Comparison of ENCODE assay signal across 20 cellular contexts in the genomic region with DNA sequence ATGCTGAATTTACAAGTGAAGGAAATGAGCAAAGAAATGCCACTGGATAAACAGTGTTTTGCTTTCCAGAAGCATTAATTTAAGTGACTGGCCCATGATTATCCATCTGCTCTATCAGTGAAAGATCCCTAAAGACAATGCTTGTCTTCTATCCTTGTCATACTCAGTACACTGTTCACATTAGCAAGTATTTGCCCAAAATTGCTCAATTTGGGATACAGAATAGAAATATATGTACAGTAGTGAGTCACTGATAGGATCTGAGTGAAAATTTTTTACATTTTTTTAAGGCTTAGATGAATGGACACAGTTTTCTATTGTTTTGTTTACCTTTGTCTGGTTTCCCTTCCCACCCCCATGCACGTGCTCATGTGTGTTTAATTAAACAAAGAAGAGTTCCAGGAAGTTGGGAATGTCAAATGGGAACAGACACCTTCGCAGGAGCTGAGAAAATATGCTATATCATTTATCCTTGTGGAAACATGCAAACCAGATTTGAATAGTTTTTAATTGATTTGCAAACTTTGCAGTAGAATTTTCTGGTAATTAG.
DNase-seq lines count a peak whose midpoint lies in the region; ATAC-seq, FAIRE-seq and TF ChIP-seq lines count a peak whose summit lies in the region.
"Had no signal": no experiment of that assay in that cellular context is flagged by ENCODE, and none has a peak within 500 bp of the region (broad histone marks: within the 10 kb centered on the region; RNA-seq: fewer than 3 reads in every experiment).

No MANE protein-coding gene starts in this region.

- H3K4me3 Mint-ChIP-seq in nephron progenitor cell = no peak overlapping the region
- H3K4me3 Mint-ChIP-seq: CD4-positive, alpha-beta T cell had no signal

- no peak overlapping the region for H3K27ac Mint-ChIP-seq in nephron progenitor cell
- H3K27ac Mint-ChIP-seq: CD4-positive, alpha-beta T cell had no signal

- no peaks in the 10 kb centered on the region for H3K27me3 Mint-ChIP-seq in nephron progenitor cell (ENCODE audit: low read depth, poor library complexity)
- H3K27me3 Mint-ChIP-seq: CD4-positive, alpha-beta T cell had no signal

- peak; percentile 78 for DNase-seq in HepG2 (ENCODE audit: low spot score)
- DNase-seq in right lobe of liver = no peak
- peak; percentile 2 for DNase-seq in NCI-H1048 (lab: John Stamatoyannopoulos, UW)
- DNase-seq in endothelial cell of umbilical vein (ENCODE audit: low read depth, low spot score) = peak; percentile 44
- DNase-seq in ecto neural progenitor cell (ENCODE audit: low spot score) = no peak
- DNase-seq in nephron progenitor cell = no peak
- DNase-seq: CD4-positive, alpha-beta T cell; DMS79 treated with DMSO at 0.1 percent for 48 hours; GDM1; NCI-H1436; NCI-H2081; NCI-H524 had no signal

- H3K9ac ChIP-seq in HepG2 (ENCODE audit: insufficient read depth, low read depth, low read length) (no peak overlapping the region), endothelial cell of umbilical vein (replicated peaks; ENCODE audit: extremely low read depth, insufficient read depth, low read length) (no peak overlapping the region)

- no peaks in the 10 kb centered on the region for H3K9me1 ChIP-seq in endothelial cell of umbilical vein (replicated peaks; ENCODE audit: control insufficient read depth, extremely low read depth, insufficient read depth, low read length)

- TF ChIP-seq CTCF in HepG2 (CRISPR knock-in tag; IDR thresholded peaks at IDR 0.05) (no peak), right lobe of liver (IDR thresholded peaks at IDR 0.05) (no peak), endothelial cell of umbilical vein (IDR thresholded peaks at IDR 0.05; ENCODE audit: extremely low read depth in 1 of 2, insufficient read depth in 1 of 2, low read depth in 1 of 2, low read length in 2 of 2) (no peak), nephron progenitor cell (IDR thresholded peaks at IDR 0.05) (no peak)

- no peaks in the 10 kb centered on the region for H3K9me3 Mint-ChIP-seq in nephron progenitor cell
- H3K9me3 Mint-ChIP-seq: CD4-positive, alpha-beta T cell had no signal

- FAIRE-seq in HepG2 (lab: Jason Lieb, UNC) (peak; percentile 74), endothelial cell of umbilical vein (lab: Jason Lieb, UNC) (no peak)
- FAIRE-seq: GM12878, HTR-8/SVneo had no signal

- no peak for TF ChIP-seq EP300 in HepG2 (IDR thresholded peaks at IDR 0.05; ENCODE audit: low read depth in 2 of 2, low read length in 2 of 2)
- no peak for TF ChIP-seq EP300 in HepG2 (CRISPR knock-in tag; IDR thresholded peaks at IDR 0.05; ENCODE audit: borderline replicate concordance)

- H3K9me3 ChIP-seq in HepG2 (ENCODE audit: low read length) (no peaks in the 10 kb centered on the region), right lobe of liver (no peaks in the 10 kb centered on the region), endothelial cell of umbilical vein (replicated peaks; ENCODE audit: control insufficient read depth, insufficient read depth, low read length) (no peaks in the 10 kb centered on the region)
- H3K9me3 ChIP-seq: HAP-1 had no signal

- in situ Hi-C loops in HepG2 (cut with HindIII; ENCODE audit: extremely low pct_ligation_motif_present, low pct_unique_long_range_greater_than_20kb) = no loop called here

- H3K4me1 ChIP-seq in HepG2 (ENCODE audit: insufficient read depth, low read length) (peaks cover 10% of the 10 kb centered on the region; the same call in 1 of the 2 replicates), right lobe of liver (no peaks in the 10 kb centered on the region), endothelial cell of umbilical vein (ENCODE audit: control insufficient read depth, extremely low read depth, insufficient read depth, low read length) (peaks cover 18% of the 10 kb centered on the region)

- POLR2A ChIA-PET in HepG2 (lab: Yijun Ruan, JAX) = no interaction called here
- POLR2A ChIA-PET in endothelial cell of umbilical vein (lab: Charles Lee) = no interaction called here

- H3K36me3 ChIP-seq in HepG2 (replicated peaks in 1 of 2; ENCODE audit: control insufficient read depth in 1 of 2, insufficient read depth in 2 of 2, low read length in 2 of 2) = no peaks in the 10 kb centered on the region
- no peaks in the 10 kb centered on the region for H3K36me3 ChIP-seq in right lobe of liver
- H3K36me3 ChIP-seq in endothelial cell of umbilical vein (ENCODE audit: control insufficient read depth in 2 of 2, extremely low read depth in 1 of 2, insufficient read depth in 2 of 2, low read length in 2 of 2) = no peaks in the 10 kb centered on the region
- H3K36me3 ChIP-seq: HAP-1 had no signal

- intact Hi-C loops in HepG2 (cut with micrococcal nuclease; ENCODE audit: unreplicated experiment) = no loop called here
- intact Hi-C loops in right lobe of liver (cut with DNase I) = no loop called here
- intact Hi-C loops in endothelial cell of umbilical vein (cut with micrococcal nuclease) = no loop called here

- TF ChIP-seq POLR2A in HepG2 (IDR thresholded peaks at IDR 0.05; ENCODE audit: insufficient read depth in 1 of 2, low read depth in 2 of 2, low read length in 2 of 2) (no peak), right lobe of liver (IDR thresholded peaks at IDR 0.05) (no peak), endothelial cell of umbilical vein (IDR thresholded peaks at IDR 0.05; ENCODE audit: low read depth, low read length) (no peak)

- no peak overlapping the region for H2AFZ ChIP-seq in HepG2 (ENCODE audit: low read length)
- no peak overlapping the region for H2AFZ ChIP-seq in endothelial cell of umbilical vein (ENCODE audit: low read depth, low read length)

- BruUV-seq in HepG2 (replicated peaks; lab: Mats Ljungman, UMichigan) (no TSS peak), endothelial cell of umbilical vein (replicated peaks; lab: Mats Ljungman, UMichigan) (no TSS peak)

- no peaks in the 10 kb centered on the region for H3K4me1 Mint-ChIP-seq in nephron progenitor cell

- H4K20me1 ChIP-seq in HepG2 (ENCODE audit: insufficient read depth, low read length) (no peaks in the 10 kb centered on the region), endothelial cell of umbilical vein (replicated peaks; ENCODE audit: control insufficient read depth, extremely low read depth, insufficient read depth, low read length) (no peaks in the 10 kb centered on the region)

- H3K27ac ChIP-seq in HepG2 (ENCODE audit: extremely low read length, insufficient read depth, low read length) = no peak overlapping the region
- no peak overlapping the region for H3K27ac ChIP-seq in right lobe of liver
- no peak overlapping the region for H3K27ac ChIP-seq in endothelial cell of umbilical vein (ENCODE audit: insufficient read depth, low read depth, low read length)
- H3K27ac ChIP-seq: HL-60, SK-N-MC had no signal

- H3K27me3 ChIP-seq in HepG2 (ENCODE audit: control insufficient read depth in 1 of 2, insufficient read depth in 2 of 2, low read length in 2 of 2) = no peaks in the 10 kb centered on the region
- H3K27me3 ChIP-seq in right lobe of liver = no peaks in the 10 kb centered on the region
- H3K27me3 ChIP-seq in endothelial cell of umbilical vein (ENCODE audit: control insufficient read depth in 2 of 2, insufficient read depth in 2 of 2, low read length in 2 of 2) = no peaks in the 10 kb centered on the region

- TF ChIP-seq RAD21 in HepG2 (CRISPR knock-in tag; IDR thresholded peaks at IDR 0.05) = no peak

- CTCF ChIA-PET in HepG2 (lab: Yijun Ruan, JAX; ENCODE audit: low intra/inter-chr PET ratio, low total read pairs) = no interaction called here
- CTCF ChIA-PET in endothelial cell of umbilical vein (lab: Charles Lee) = interaction anchor here (1.4 kb wide), 1 partner anchor 15 kb away, joined by 4 read pairs; no protein-coding TSS in a partner anchor

- dilution Hi-C loops in endothelial cell of umbilical vein (cut with MboI; ENCODE audit: extremely low pct_ligation_motif_present, low sequenced_read_pairs) = no loop called here

- 14% methylated on average over 2 of the region's 2 CpGs for WGBS in HepG2 (ENCODE audit: low lambda C conversion rate)
- 25% methylated on average over 2 of the region's 2 CpGs for WGBS in right lobe of liver (ENCODE audit: insufficient coverage, low coverage, low lambda C conversion rate, missing lambda C conversion rate)

- ATAC-seq in HepG2 = peak; percentile 76
- ATAC-seq in right lobe of liver = no peak
- ATAC-seq in HG03460 (IDR thresholded peaks at IDR 0.05; ENCODE audit: unreplicated experiment) = no peak
- ATAC-seq: GM12878, Panc1, Right ventricle myocardium inferior had no signal

- no peaks in the 10 kb centered on the region for H3K36me3 Mint-ChIP-seq in nephron progenitor cell (ENCODE audit: low read depth)

- H3K79me2 ChIP-seq in HepG2 (ENCODE audit: insufficient read depth, low read length) = no peaks in the 10 kb centered on the region
- no peaks in the 10 kb centered on the region for H3K79me2 ChIP-seq in endothelial cell of umbilical vein (ENCODE audit: control insufficient read depth, insufficient read depth, low read length)

- H3K4me2 ChIP-seq in HepG2 (ENCODE audit: low read depth, low read length) = no peak overlapping the region
- H3K4me2 ChIP-seq in endothelial cell of umbilical vein (ENCODE audit: insufficient read depth, low read length) = no peak overlapping the region

- no peak overlapping the region for H3K4me3 ChIP-seq in HepG2 (replicated peaks in 1 of 3; ENCODE audit: insufficient read depth in 1 of 3, low read depth in 2 of 3, low read length in 3 of 3)
- H3K4me3 ChIP-seq in right lobe of liver = no peak overlapping the region
- H3K4me3 ChIP-seq in endothelial cell of umbilical vein (replicated peaks in 1 of 3; ENCODE audit: insufficient read depth in 1 of 3, low read depth in 1 of 3, low read length in 3 of 3) = no peak overlapping the region
- H3K4me3 ChIP-seq: GM12878, HAP-1, SK-N-MC had no signal

TF ChIP-seq in HepG2, 621 proteins besides CTCF, POLR2A, EP300 and RAD21 (continues in another document):
- no peak for TF ChIP-seq NFIB (CRISPR knock-in tag; IDR thresholded peaks at IDR 0.05; ENCODE audit: borderline replicate concordance)
- TF ChIP-seq CEBPG (CRISPR knock-in tag; IDR thresholded peaks at IDR 0.05) = peak; percentile 22; the same call in 1 of the 2 replicates
- TF ChIP-seq DMAP1 (CRISPR knock-in tag; IDR thresholded peaks at IDR 0.05) = no peak
- no peak for TF ChIP-seq ZNF431 (CRISPR knock-in tag; IDR thresholded peaks at IDR 0.05; ENCODE audit: borderline replicate concordance, low read depth)

TF ChIP-seq in endothelial cell of umbilical vein, 7 proteins besides CTCF, POLR2A, EP300 and RAD21 (continues in another document):
- no peak for TF ChIP-seq EZH2 (IDR thresholded peaks at IDR 0.05; ENCODE audit: borderline replicate concordance, low read depth, low read length, severe bottlenecking)
- no peak for TF ChIP-seq JUN (IDR thresholded peaks at IDR 0.05; ENCODE audit: borderline replicate concordance, insufficient read depth, insufficient read length, low read depth)
- TF ChIP-seq MYC (IDR thresholded peaks at IDR 0.05; ENCODE audit: low read depth, low read length) = no peak
- no peak for TF ChIP-seq POLR2AphosphoS5 (IDR thresholded peaks at IDR 0.05; ENCODE audit: insufficient read depth, low read depth, low read length)
- TF ChIP-seq, protein P1, sequence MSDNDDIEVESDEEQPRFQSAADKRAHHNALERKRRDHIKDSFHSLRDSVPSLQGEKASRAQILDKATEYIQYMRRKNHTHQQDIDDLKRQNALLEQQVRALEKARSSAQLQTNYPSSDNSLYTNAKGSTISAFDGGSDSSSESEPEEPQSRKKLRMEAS (IDR thresholded peaks at IDR 0.05; ENCODE audit: insufficient read depth, insufficient read length) = no peak
- no peak for TF ChIP-seq GATA2 (IDR thresholded peaks at IDR 0.05; ENCODE audit: insufficient read depth, insufficient read length, low read depth, low read length)

Comparison
In these comparisons a context has a peak if more than half of its experiments do, and no peak if none do; other contexts are left out.
1. DNase-seq: peak in HepG2 (single experiment), NCI-H1048 (single experiment) and endothelial cell of umbilical vein (single experiment); none in right lobe of liver (0 of 3), ecto neural progenitor cell (single experiment) and nephron progenitor cell (single experiment).